In genomic region chr16:66934138-66934838, GRCh38 we compare ENCODE assay signal across 1 cellular context.
A peak's percentile ranks its signal among the peaks of the same experiment; 100 is the strongest.
TF ChIP-seq lines count a peak whose summit lies in the region.

Gene CIAO2B (minus strand): TSS chr16:66934402. CDS start chr16:66934364, 38 bp downstream.

TF ChIP-seq in SK-N-SH, 30 proteins besides CTCF, POLR2A, EP300 and RAD21 (continued from another document):
- TF ChIP-seq REST (IDR thresholded peaks at IDR 0.05; ENCODE audit: low read depth, low read length) (peak; percentile 67; the same call in 1 of the 2 replicates), SIN3A (IDR thresholded peaks at IDR 0.05; ENCODE audit: borderline replicate concordance, low read depth, low read length) (peak; percentile 68; the same call in 1 of the 2 replicates), FOXJ3 (CRISPR knock-in tag; IDR thresholded peaks at IDR 0.05) (0 out of 2 replicates have a peak, but pooled peaks have one; percentile 28), ZBTB33 (IDR thresholded peaks at IDR 0.05; ENCODE audit: borderline replicate concordance, low read depth) (peak; percentile 80), CHD2 (IDR thresholded peaks at IDR 0.05; ENCODE audit: low read length, partially characterized antibody) (peak; percentile 89), NFIC (IDR thresholded peaks at IDR 0.05; ENCODE audit: borderline replicate concordance) (no peak; the same call in 1 of the 2 replicates), TEAD4 (IDR thresholded peaks at IDR 0.05; ENCODE audit: borderline replicate concordance, insufficient read depth) (no peak), MEF2A (IDR thresholded peaks at IDR 0.05; ENCODE audit: borderline replicate concordance, low read depth) (no peak), POLR2AphosphoS5 (IDR thresholded peaks at IDR 0.05; ENCODE audit: low read depth, low read length) (peak; percentile 85), SMC3 (IDR thresholded peaks at IDR 0.05; ENCODE audit: low read depth, low read length) (no peak), RCOR1 (IDR thresholded peaks at IDR 0.05; ENCODE audit: low read length) (no peak), PBX3 (IDR thresholded peaks at IDR 0.05) (no peak), USF1 (IDR thresholded peaks at IDR 0.05; ENCODE audit: borderline replicate concordance, low read depth) (no peak), FOXM1 (IDR thresholded peaks at IDR 0.05; ENCODE audit: low read depth) (no peak), NRF1 (IDR thresholded peaks at IDR 0.05; ENCODE audit: low read depth, low read length) (no peak)
